In genomic region chr17:30341703-30342102, GRCh38 we compare ENCODE assay signal across 1 cellular context.
TF ChIP-seq lines count a peak whose summit lies in the region.

No MANE protein-coding gene starts in this region.

TF ChIP-seq in endothelial cell of umbilical vein, 7 proteins besides CTCF, POLR2A, EP300 and RAD21:
- no peak for TF ChIP-seq MAX (IDR thresholded peaks at IDR 0.05; ENCODE audit: insufficient read depth, insufficient read length)
